ENCODE assay signal across 1 cellular context in genomic region chr3:177251756-177252155, GRCh38.
TF ChIP-seq lines count a peak whose summit lies in the region.

No MANE protein-coding gene starts in this region.

TF ChIP-seq in HepG2, 621 proteins besides CTCF, POLR2A, EP300 and RAD21 (continued from another document):
- TF ChIP-seq ZNF253 (CRISPR knock-in tag; IDR thresholded peaks at IDR 0.05; ENCODE audit: borderline replicate concordance) (no peak), CENPX (CRISPR knock-in tag; IDR thresholded peaks at IDR 0.05) (no peak), ZFP1 (CRISPR knock-in tag; IDR thresholded peaks at IDR 0.05) (no peak), ZNF333 (CRISPR knock-in tag; IDR thresholded peaks at IDR 0.05; ENCODE audit: borderline replicate concordance) (no peak), ZBTB14 (CRISPR knock-in tag; IDR thresholded peaks at IDR 0.05) (no peak), BCL6 (CRISPR knock-in tag; IDR thresholded peaks at IDR 0.05) (no peak), ATF4 (CRISPR knock-in tag; IDR thresholded peaks at IDR 0.05) (peak in 1 of 2 experiments; percentile 70; a peak in 2 of 4 replicates), ZFP62 (CRISPR knock-in tag; IDR thresholded peaks at IDR 0.05) (no peak), CREB3 (CRISPR knock-in tag; IDR thresholded peaks at IDR 0.05) (no peak), ZNF607 (CRISPR knock-in tag; IDR thresholded peaks at IDR 0.05; ENCODE audit: borderline replicate concordance) (no peak), ZNF44 (CRISPR knock-in tag; IDR thresholded peaks at IDR 0.05) (no peak), ATF7-NPFF (CRISPR knock-in tag; IDR thresholded peaks at IDR 0.05; ENCODE audit: low read depth) (no peak), LCORL (IDR thresholded peaks at IDR 0.05) (no peak), LCORL (CRISPR knock-in tag; IDR thresholded peaks at IDR 0.05) (no peak), ZNF816 (CRISPR knock-in tag; IDR thresholded peaks at IDR 0.05; ENCODE audit: borderline replicate concordance) (no peak), THAP8 (CRISPR knock-in tag; IDR thresholded peaks at IDR 0.05; ENCODE audit: borderline replicate concordance) (no peak), GPBP1L1 (CRISPR knock-in tag; IDR thresholded peaks at IDR 0.05) (no peak), SNAPC5 (CRISPR knock-in tag; IDR thresholded peaks at IDR 0.05; ENCODE audit: borderline replicate concordance) (no peak), MEIS1 (CRISPR knock-in tag; IDR thresholded peaks at IDR 0.05; ENCODE audit: borderline replicate concordance) (no peak), MAX (IDR thresholded peaks at IDR 0.05) (no peak), KIAA2018 (CRISPR knock-in tag; IDR thresholded peaks at IDR 0.05; ENCODE audit: borderline replicate concordance) (no peak), PAF1 (CRISPR knock-in tag; IDR thresholded peaks at IDR 0.05) (no peak), ZNF670 (CRISPR knock-in tag; IDR thresholded peaks at IDR 0.05; ENCODE audit: borderline replicate concordance) (no peak)
